In genomic region chr12:990649-991349, GRCh38 we compare ENCODE assay signal across 1 cellular context.
TF ChIP-seq lines count a peak whose summit lies in the region.

ERC1 (plus strand) TSS chr12:991223; CDS start chr12:1027904, 36,681 bp downstream.

TF ChIP-seq in SK-N-SH, 30 proteins besides CTCF, POLR2A, EP300 and RAD21 (continued from another document):
- TF ChIP-seq IRF3 (IDR thresholded peaks at IDR 0.05; ENCODE audit: low read depth, low read length), result no peak
- TF ChIP-seq JUND (IDR thresholded peaks at IDR 0.05), result no peak
- no peak; the same call in 1 of the 2 replicates for TF ChIP-seq YY1 (IDR thresholded peaks at IDR 0.05; ENCODE audit: low read depth)
- 0 out of 2 replicates have a peak, but pooled peaks have one; percentile 19 for TF ChIP-seq NFIC (IDR thresholded peaks at IDR 0.05; ENCODE audit: borderline replicate concordance)
- peak; percentile 77 for TF ChIP-seq CHD2 (IDR thresholded peaks at IDR 0.05; ENCODE audit: low read length, partially characterized antibody)
- no peak for TF ChIP-seq RFX5 (IDR thresholded peaks at IDR 0.05; ENCODE audit: low read length)
- peak; percentile 64; the same call in 1 of the 2 replicates for TF ChIP-seq FOXJ3 (CRISPR knock-in tag; IDR thresholded peaks at IDR 0.05)
- TF ChIP-seq GATA2 (CRISPR knock-in tag; IDR thresholded peaks at IDR 0.05), result no peak
- peak; percentile 58; the same call in 1 of the 2 replicates for TF ChIP-seq ZBTB33 (IDR thresholded peaks at IDR 0.05; ENCODE audit: borderline replicate concordance, low read depth)
